In genomic region chr19:49210108-49210900, GRCh38 we compare ENCODE assay signal across 9 cellular contexts. TPM values are rescaled to one million over a fixed set of nuclear protein-coding genes. Genes with fewer than 3 reads are reported as not detected.
A peak's percentile ranks its signal among the peaks of the same experiment; 100 is the strongest.
DNase-seq lines count a peak whose midpoint lies in the region; ATAC-seq and FAIRE-seq lines count a peak whose summit lies in the region.
"Had no signal": no experiment of that assay in that cellular context is flagged by ENCODE, and none has a peak within 500 bp of the region (broad histone marks: within the 10 kb centered on the region; RNA-seq: fewer than 3 reads in every experiment).

No MANE protein-coding gene starts in this region.

- DNase-seq in CD4-positive, CD25-positive, alpha-beta regulatory T cell, result peak in 2 of 3 donors; percentile 14 to 18
- DNase-seq in T-helper 22 cell (ENCODE audit: low read depth), result peak; percentile 8
- peak; percentile 11 to 28 (median 16) for DNase-seq in effector memory CD4-positive, alpha-beta T cell
- no peak for DNase-seq in natural killer cell treated with Interleukin-12 subunit alpha and Interleukin-12 subunit beta and Interleukin-15 and Interleukin-18, amount 100 ng/mL, for 72 hours (ENCODE audit: low spot score)
- DNase-seq in COR-L47 (lab: John Stamatoyannopoulos, UW), result no peak
- no peak for DNase-seq in NOMO-1 treated with DMSO at 0.1 percent for 48 hours (lab: John Stamatoyannopoulos, UW; ENCODE audit: unreplicated experiment)
- no peak for DNase-seq in SW 1271 (lab: John Stamatoyannopoulos, UW)
- DNase-seq in GM19239 (ENCODE audit: insufficient read length, low spot score), result no peak
- DNase-seq: GF-D8 had no signal

- FAIRE-seq in GM19239 (lab: Jason Lieb, UNC), result no peak

- no peak overlapping the region for H3K27ac ChIP-seq in CD4-positive, CD25-positive, alpha-beta regulatory T cell (ENCODE audit: insufficient read depth, low read length, poor library complexity, severe bottlenecking)
- H3K27ac ChIP-seq in effector memory CD4-positive, alpha-beta T cell (ENCODE audit: insufficient read depth, low read length, poor library complexity, severe bottlenecking), result no peak overlapping the region

- H3K27me3 Mint-ChIP-seq in CD4-positive, CD25-positive, alpha-beta regulatory T cell, result peaks cover 7% of the 10 kb centered on the region
- H3K27me3 Mint-ChIP-seq in natural killer cell treated with Interleukin-12 subunit alpha and Interleukin-12 subunit beta and Interleukin-15 and Interleukin-18, amount 100 ng/mL, for 72 hours, result no peaks in the 10 kb centered on the region

- no peak for ATAC-seq in CD4-positive, CD25-positive, alpha-beta regulatory T cell (ENCODE audit: low read depth in 2 of 2)
- peak; percentile 58 to 80 for ATAC-seq in natural killer cell treated with Interleukin-12 subunit alpha and Interleukin-12 subunit beta and Interleukin-15 and Interleukin-18, amount 100 ng/mL, for 72 hours

- H3K36me3 ChIP-seq in CD4-positive, CD25-positive, alpha-beta regulatory T cell (ENCODE audit: control insufficient read depth, insufficient read depth, low read length), result no peaks in the 10 kb centered on the region
- no peaks in the 10 kb centered on the region for H3K36me3 ChIP-seq in effector memory CD4-positive, alpha-beta T cell (ENCODE audit: control insufficient read depth, insufficient read depth, low read length)

- H3K9me3 Mint-ChIP-seq in CD4-positive, CD25-positive, alpha-beta regulatory T cell, result peaks cover 0 to 3% (median 0%) of the 10 kb centered on the region in 7 donors
- no peaks in the 10 kb centered on the region for H3K9me3 Mint-ChIP-seq in natural killer cell treated with Interleukin-12 subunit alpha and Interleukin-12 subunit beta and Interleukin-15 and Interleukin-18, amount 100 ng/mL, for 72 hours

- H3K27ac Mint-ChIP-seq in CD4-positive, CD25-positive, alpha-beta regulatory T cell, result no peak overlapping the region
- no peak overlapping the region for H3K27ac Mint-ChIP-seq in natural killer cell treated with Interleukin-12 subunit alpha and Interleukin-12 subunit beta and Interleukin-15 and Interleukin-18, amount 100 ng/mL, for 72 hours

- H3K4me1 ChIP-seq in CD4-positive, CD25-positive, alpha-beta regulatory T cell (ENCODE audit: control insufficient read depth, insufficient read depth, low read length, poor library complexity, severe bottlenecking), result no peaks in the 10 kb centered on the region
- H3K4me1 ChIP-seq in effector memory CD4-positive, alpha-beta T cell (ENCODE audit: control insufficient read depth, insufficient read depth, low read length, poor library complexity, severe bottlenecking), result peaks cover 3% of the 10 kb centered on the region

- H3K4me3 ChIP-seq in CD4-positive, CD25-positive, alpha-beta regulatory T cell (ENCODE audit: low read depth, low read length), result no peak overlapping the region
- H3K4me3 ChIP-seq in effector memory CD4-positive, alpha-beta T cell (ENCODE audit: insufficient read depth, low read depth, low read length, poor library complexity, severe bottlenecking), result no peak overlapping the region

- no peaks in the 10 kb centered on the region for H3K9me3 ChIP-seq in CD4-positive, CD25-positive, alpha-beta regulatory T cell (ENCODE audit: control insufficient read depth in 2 of 2, low read length in 2 of 2)
- H3K9me3 ChIP-seq in effector memory CD4-positive, alpha-beta T cell (ENCODE audit: control insufficient read depth, low read length), result no peaks in the 10 kb centered on the region

- peaks cover 0 to 22% (median 4%) of the 10 kb centered on the region in 4 donors for H3K4me1 Mint-ChIP-seq in CD4-positive, CD25-positive, alpha-beta regulatory T cell
- H3K4me1 Mint-ChIP-seq in natural killer cell treated with Interleukin-12 subunit alpha and Interleukin-12 subunit beta and Interleukin-15 and Interleukin-18, amount 100 ng/mL, for 72 hours (ENCODE audit: low read depth in 2 of 2), result peaks cover 0 to 3% of the 10 kb centered on the region in 2 donors

- no peaks in the 10 kb centered on the region for H3K36me3 Mint-ChIP-seq in CD4-positive, CD25-positive, alpha-beta regulatory T cell
- no peaks in the 10 kb centered on the region for H3K36me3 Mint-ChIP-seq in natural killer cell treated with Interleukin-12 subunit alpha and Interleukin-12 subunit beta and Interleukin-15 and Interleukin-18, amount 100 ng/mL, for 72 hours

- no peaks in the 10 kb centered on the region for H3K27me3 ChIP-seq in CD4-positive, CD25-positive, alpha-beta regulatory T cell (ENCODE audit: control insufficient read depth, insufficient read depth, low read length)
- no peaks in the 10 kb centered on the region for H3K27me3 ChIP-seq in effector memory CD4-positive, alpha-beta T cell (replicated peaks; ENCODE audit: control insufficient read depth, insufficient read depth, low read length, poor library complexity, severe bottlenecking)

- H3K4me3 Mint-ChIP-seq in CD4-positive, CD25-positive, alpha-beta regulatory T cell, result peak overlapping the region in 1 of 4 donors; percentile 64
- H3K4me3 Mint-ChIP-seq in natural killer cell treated with Interleukin-12 subunit alpha and Interleukin-12 subunit beta and Interleukin-15 and Interleukin-18, amount 100 ng/mL, for 72 hours, result no peak overlapping the region

RNA-seq across cellular contexts. Expression of gene TRPM4, which starts 52.7 kb away (rescaled TPM):
- total RNA-seq in CD4-positive, CD25-positive, alpha-beta regulatory T cell, result not detected
- polyA plus RNA-seq in CD4-positive, CD25-positive, alpha-beta regulatory T cell, result not detected
- not detected for total RNA-seq in natural killer cell treated with Interleukin-12 subunit alpha and Interleukin-12 subunit beta and Interleukin-15 and Interleukin-18, amount 100 ng/mL, for 72 hours

RNA-seq across cellular contexts. Expression of gene HRC, which starts 55.1 kb away (rescaled TPM):
- not detected for total RNA-seq in CD4-positive, CD25-positive, alpha-beta regulatory T cell
- polyA plus RNA-seq in CD4-positive, CD25-positive, alpha-beta regulatory T cell, result not detected
- not detected for total RNA-seq in natural killer cell treated with Interleukin-12 subunit alpha and Interleukin-12 subunit beta and Interleukin-15 and Interleukin-18, amount 100 ng/mL, for 72 hours

Comparison
In these comparisons a context has a peak if more than half of its experiments do, and no peak if none do; other contexts are left out.
1. ATAC-seq: peak in natural killer cell treated with Interleukin-12 subunit alpha and Interleukin-12 subunit beta and Interleukin-15 and Interleukin-18, amount 100 ng/mL, for 72 hours (2 of 2); none in CD4-positive, CD25-positive, alpha-beta regulatory T cell (0 of 2).
2. DNase-seq: peak in CD4-positive, CD25-positive, alpha-beta regulatory T cell (2 of 3), T-helper 22 cell (single experiment) and effector memory CD4-positive, alpha-beta T cell (3 of 3); none in natural killer cell treated with Interleukin-12 subunit alpha and Interleukin-12 subunit beta and Interleukin-15 and Interleukin-18, amount 100 ng/mL, for 72 hours (single experiment), COR-L47 (single experiment), NOMO-1 treated with DMSO at 0.1 percent for 48 hours (single experiment), SW 1271 (0 of 2) and GM19239 (single experiment).